3 cellular contexts compared by ENCODE assay signal in genomic region chrX:63160994-63161393, GRCh38.
A peak's percentile ranks its signal among the peaks of the same experiment; 100 is the strongest.
DNase-seq lines count a peak whose midpoint lies in the region; ATAC-seq, FAIRE-seq and TF ChIP-seq lines count a peak whose summit lies in the region.
"Not testable (repeated sequence)": the region's sequence is repeated elsewhere in the genome, so short reads cannot be mapped to it uniquely, and the experiment has no call there.

No MANE protein-coding gene starts in this region.

- FAIRE-seq in GM12878 (lab: Jason Lieb, UNC): not testable (repeated sequence)

- SMC1A ChIA-PET in GM12878 (lab: Charles Lee; ENCODE audit: uncharacterized antibody, unreplicated experiment): not testable (repeated sequence)

- intact Hi-C loops in GM12878 (cut with micrococcal nuclease; ENCODE audit: unreplicated experiment): not testable (repeated sequence)

- in situ Hi-C loops in GM12878 (cut with MboI): not testable (repeated sequence)

- TF ChIP-seq EP300 in GM12878 (IDR thresholded peaks at IDR 0.05; ENCODE audit: borderline replicate concordance in 1 of 2, control insufficient read depth in 1 of 2, low read depth in 2 of 2, low read length in 2 of 2): not testable (repeated sequence)

- CTCF ChIA-PET in GM12878 (lab: Yijun Ruan, JAX): not testable (repeated sequence)

- H3K79me2 ChIP-seq in DND-41 (ENCODE audit: insufficient read depth, low read length); GM12878 (ENCODE audit: control insufficient read depth, insufficient read depth, low read length): not testable (repeated sequence)

- BruUV-seq in GM12878 (replicated peaks; lab: Mats Ljungman, UMichigan): not testable (repeated sequence)

- not testable (repeated sequence) for H3K27me3 ChIP-seq in DND-41 (ENCODE audit: insufficient read depth, low read length, poor library complexity); GM12878 (replicated peaks in 1 of 2; ENCODE audit: control insufficient read depth in 2 of 2, insufficient read depth in 2 of 2, low read length in 1 of 2)

- H2AFZ ChIP-seq in DND-41 (ENCODE audit: low read depth, low read length); GM12878 (ENCODE audit: control insufficient read depth, low read depth, low read length): not testable (repeated sequence)

- TF ChIP-seq POLR2A in GM12878 (IDR thresholded peaks at IDR 0.05; ENCODE audit: low read depth, low read length): not testable (repeated sequence)

- RAD21 ChIA-PET in GM12878 (lab: Charles Lee; ENCODE audit: unreplicated experiment): not testable (repeated sequence)

- not testable (repeated sequence) for H3K4me2 ChIP-seq in DND-41 (ENCODE audit: insufficient read depth, low read length); GM12878 (ENCODE audit: control insufficient read depth, insufficient read depth)

- H3K27ac ChIP-seq in DND-41 (ENCODE audit: low read length); GM12878 (ENCODE audit: control insufficient read depth, insufficient read depth): not testable (repeated sequence)

- not testable (repeated sequence) for TF ChIP-seq RAD21 in GM12878 (IDR thresholded peaks at IDR 0.05; ENCODE audit: insufficient read depth, low read depth, low read length)

- H3K4me1 ChIP-seq in DND-41 (ENCODE audit: insufficient read depth, low read length); GM12878 (ENCODE audit: control insufficient read depth, insufficient read depth, low read length): not testable (repeated sequence)

- ATAC-seq in DND-41 (ENCODE audit: insufficient read depth, low read depth) (peak; percentile 66), GM18868 (IDR thresholded peaks at IDR 0.05; ENCODE audit: unreplicated experiment) (peak; percentile 57), GM12878 (peak; percentile 63)

- not testable (repeated sequence) for H3K36me3 ChIP-seq in DND-41 (ENCODE audit: insufficient read depth, low read length); GM12878 (ENCODE audit: control insufficient read depth in 2 of 2, insufficient read depth in 2 of 2, low read length in 1 of 2)

- POLR2A ChIA-PET in GM12878 (lab: Charles Lee): not testable (repeated sequence)

- H3K4me3 ChIP-seq in DND-41 (ENCODE audit: low read depth in 1 of 2, low read length in 2 of 2); GM12878: not testable (repeated sequence)

- not testable (repeated sequence) for H4K20me1 ChIP-seq in DND-41 (ENCODE audit: insufficient read depth, low read length); GM12878 (ENCODE audit: control insufficient read depth, insufficient read depth)

- not testable (repeated sequence) for H3K9me3 ChIP-seq in DND-41 (ENCODE audit: insufficient read depth, low read length, severe bottlenecking); GM12878 (replicated peaks; ENCODE audit: control insufficient read depth, insufficient read depth, low read length)

- DNase-seq in DND-41; GM12878 (ENCODE audit: low read depth, low spot score): not testable (repeated sequence)

- WGBS in GM12878 (ENCODE audit: insufficient coverage, insufficient replicate concordance, low lambda C conversion rate, missing lambda C conversion rate): no CpG with 5 or more reads among the region's 1 CpG

- H3K9ac ChIP-seq in DND-41 (ENCODE audit: low read depth, low read length); GM12878 (ENCODE audit: control insufficient read depth, insufficient read depth, low read length): not testable (repeated sequence)

- not testable (repeated sequence) for TF ChIP-seq CTCF in DND-41 (IDR thresholded peaks at IDR 0.05; ENCODE audit: borderline replicate concordance, extremely low read depth, low read length, poor library complexity, severe bottlenecking); GM12878 (IDR thresholded peaks at IDR 0.05 in 2 of 3, conservative IDR thresholded peaks at IDR 0.05 in 1 of 3; ENCODE audit: control insufficient read depth in 2 of 3, extremely low read depth in 1 of 3, insufficient read depth in 1 of 3, low read depth in 3 of 3, low read length in 3 of 3)
